8 cellular contexts compared by ENCODE assay signal in the genomic region with DNA sequence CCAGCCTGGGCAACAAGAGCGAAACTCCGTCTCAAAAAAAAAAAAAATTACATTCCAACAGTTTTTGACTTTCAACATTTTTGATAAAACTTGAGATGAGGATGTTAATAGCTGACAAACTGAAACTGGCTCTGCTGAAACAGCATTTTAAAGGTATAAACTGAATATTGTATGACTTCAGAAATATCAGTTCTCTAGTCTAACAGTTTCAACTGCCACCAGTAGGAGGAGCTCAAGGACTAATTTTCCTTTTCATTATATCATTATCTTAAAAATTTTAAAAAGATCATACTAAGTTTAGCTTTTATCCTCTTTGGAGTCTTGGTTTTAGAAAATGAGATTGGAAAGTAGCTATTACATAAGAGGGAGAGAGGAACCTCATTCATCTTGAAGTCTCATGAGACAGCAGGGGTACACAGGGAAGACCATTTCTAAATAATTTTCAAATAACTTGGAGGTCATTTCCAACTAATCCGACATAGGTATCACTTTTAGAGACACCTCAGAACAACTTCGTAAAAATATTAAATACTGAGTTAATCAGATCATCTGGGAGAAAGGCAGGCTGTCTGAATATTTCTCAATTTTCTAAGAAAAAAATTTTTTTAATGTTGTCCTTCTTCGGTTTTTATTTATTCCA. TPM values are rescaled to one million over a fixed set of nuclear protein-coding genes. Genes with fewer than 3 reads are reported as not detected.
DNase-seq lines count a peak whose midpoint lies in the region; ATAC-seq and TF ChIP-seq lines count a peak whose summit lies in the region.

No MANE protein-coding gene starts in this region.

- CTCF ChIA-PET in GM10248 (lab: Yijun Ruan, JAX), result interaction anchor here (0.6 to 4.2 kb wide), 50 partner anchors 8 to 502 kb away, joined by 3 to 73 read pairs (median 3); no protein-coding TSS in a partner anchor

- DNase-seq in AML-193 (lab: John Stamatoyannopoulos, UW) (peak; percentile 62 to 65), GM10248 (ENCODE audit: extremely low spot score) (peak; percentile 38), NCI-H2227 treated with DMSO at 0.1 percent for 48 hours (lab: John Stamatoyannopoulos, UW) (peak; percentile 42), smooth muscle cell (lab: John Stamatoyannopoulos, UW; ENCODE audit: unreplicated experiment) (no peak)
- peak; percentile 39 for DNase-seq in activated CD8-positive, alpha-beta memory T cell treated with anti-CD3 and anti-CD28 coated beads, Interleukin-2, amount 50 U/mL, for 4 hours
- DNase-seq in activated effector memory CD4-positive, alpha-beta T cell treated with anti-CD3 and anti-CD28 coated beads, Interleukin-2, amount 50 U/mL, for 16 hours, result no peak

- peaks cover 13% of the 10 kb centered on the region for H4K20me1 ChIP-seq in smooth muscle cell (ENCODE audit: low read depth)

- no peak for TF ChIP-seq POLR2A in gastroesophageal sphincter (IDR thresholded peaks at IDR 0.05)

- no peaks in the 10 kb centered on the region for H3K79me2 ChIP-seq in smooth muscle cell (ENCODE audit: low read depth)

- H3K4me2 ChIP-seq in smooth muscle cell, result no peak overlapping the region

- TF ChIP-seq EP300 in gastroesophageal sphincter (IDR thresholded peaks at IDR 0.05), result no peak

- H3K4me1 ChIP-seq in gastroesophageal sphincter (no peaks in the 10 kb centered on the region), smooth muscle cell (ENCODE audit: low read depth) (no peaks in the 10 kb centered on the region)

- POLR2A ChIA-PET in GM10248 (lab: Yijun Ruan, JAX), result interaction anchor here (0.7 kb wide), 1 partner anchor 473 kb away, joined by 3 read pairs; no protein-coding TSS in a partner anchor

- ATAC-seq in gastroesophageal sphincter (no peak), GM21367 (IDR thresholded peaks at IDR 0.05; ENCODE audit: unreplicated experiment) (no peak)

- H2AFZ ChIP-seq in smooth muscle cell (ENCODE audit: low read depth), result no peak overlapping the region

- H3K27me3 ChIP-seq in gastroesophageal sphincter (no peaks in the 10 kb centered on the region), smooth muscle cell (ENCODE audit: low read depth) (no peaks in the 10 kb centered on the region)

- H3K9ac ChIP-seq in smooth muscle cell (ENCODE audit: low read depth), result no peak overlapping the region

- WGBS in gastroesophageal sphincter (ENCODE audit: low coverage in 1 of 2), 2 donors, result 73 to 82% methylated on average over 5 of the region's 5 CpGs
- WGBS in smooth muscle cell (ENCODE audit: low lambda C conversion rate), result 80% methylated on average over 5 of the region's 5 CpGs

- no peak overlapping the region for H3K4me3 ChIP-seq in gastroesophageal sphincter
- no peak overlapping the region for H3K4me3 ChIP-seq in smooth muscle cell

- H3K9me3 ChIP-seq in gastroesophageal sphincter (no peaks in the 10 kb centered on the region), smooth muscle cell (replicated peaks; ENCODE audit: low read depth) (no peaks in the 10 kb centered on the region)

- H3K27ac ChIP-seq in gastroesophageal sphincter (no peak overlapping the region), smooth muscle cell (ENCODE audit: low read depth) (no peak overlapping the region)

- TF ChIP-seq CTCF in GM10248 (IDR thresholded peaks at IDR 0.05; ENCODE audit: control extremely low read depth, extremely low read depth, low read depth, missing control alignments) (peak; percentile 55), gastroesophageal sphincter (IDR thresholded peaks at IDR 0.05) (peak; percentile 71 to 72 (median 71)), smooth muscle cell (IDR thresholded peaks at IDR 0.05; ENCODE audit: borderline replicate concordance, insufficient read depth, poor library complexity, severe bottlenecking) (peak; percentile 87)

- H3K36me3 ChIP-seq in gastroesophageal sphincter, result peaks cover 0 to 39% of the 10 kb centered on the region in 2 donors
- peaks cover 18% of the 10 kb centered on the region for H3K36me3 ChIP-seq in smooth muscle cell (ENCODE audit: low read depth)

- peaks cover 4% of the 10 kb centered on the region for H3F3A ChIP-seq in smooth muscle cell (ENCODE audit: low read depth)

RNA-seq across cellular contexts. Expression of a gene that starts 37.6 kb away (rescaled TPM):
- total RNA-seq in gastroesophageal sphincter, result 10 to 100 TPM in 1 of 4 donors, 1 to 10 TPM in 3; 8.2 to 10.1 (median 9.8) TPM
- total RNA-seq in smooth muscle cell, result 19.0 TPM in 2 replicates
- polyA plus RNA-seq in smooth muscle cell, result 15.0 and 17.3 TPM in 2 replicates

Comparison
In these comparisons a context has a peak if more than half of its experiments do, and no peak if none do; other contexts are left out.
1. DNase-seq: peak in AML-193 (2 of 2), GM10248 (single experiment), NCI-H2227 treated with DMSO at 0.1 percent for 48 hours (single experiment) and activated CD8-positive, alpha-beta memory T cell treated with anti-CD3 and anti-CD28 coated beads, Interleukin-2, amount 50 U/mL, for 4 hours (single experiment); none in smooth muscle cell (single experiment) and activated effector memory CD4-positive, alpha-beta T cell treated with anti-CD3 and anti-CD28 coated beads, Interleukin-2, amount 50 U/mL, for 16 hours (single experiment).
2. Peak in every context shown above with its lines, with median percentiles within 50 percentile points of each other: CTCF ChIP-seq.